Comparison of ENCODE assay signal across 19 cellular contexts in genomic region chr2:131543385-131543891, GRCh38. TPM values are rescaled to one million over a fixed set of nuclear protein-coding genes. Genes with fewer than 3 reads are reported as not detected.
A peak's percentile ranks its signal among the peaks of the same experiment; 100 is the strongest.
DNase-seq lines count a peak whose midpoint lies in the region; ATAC-seq, FAIRE-seq and TF ChIP-seq lines count a peak whose summit lies in the region.
"Had no signal": no experiment of that assay in that cellular context is flagged by ENCODE, and none has a peak within 500 bp of the region (broad histone marks: within the 10 kb centered on the region; RNA-seq: fewer than 3 reads in every experiment).

No MANE protein-coding gene starts in this region.

- H3K4me2 ChIP-seq in K562 (ENCODE audit: insufficient read depth, low read length) (peak overlapping the region; percentile 32; the same call in 1 of the 2 replicates), neural progenitor cell (no peak overlapping the region), OCI-LY7 (ENCODE audit: low read length) (no peak overlapping the region)
- H3K4me2 ChIP-seq: A549 had no signal

- no peak for TF ChIP-seq EP300 in K562 (IDR thresholded peaks at IDR 0.05; ENCODE audit: low read length)

- peak overlapping the region; percentile 42 for H3K27ac Mint-ChIP-seq in neural progenitor cell
- H3K27ac Mint-ChIP-seq: CD4-positive, alpha-beta memory T cell had no signal

- TF ChIP-seq RAD21 in K562 (CRISPR knock-in tag; conservative IDR thresholded peaks at IDR 0.05 in 1 of 2, IDR thresholded peaks at IDR 0.05 in 1 of 2): no peak

- intact Hi-C loops in K562 (cut with micrococcal nuclease): no loop called here
- intact Hi-C loops in OCI-LY7 (cut with micrococcal nuclease; ENCODE audit: unreplicated experiment): no loop called here

- no peak overlapping the region for H3K4me3 Mint-ChIP-seq in neural progenitor cell
- H3K4me3 Mint-ChIP-seq: CD4-positive, alpha-beta memory T cell had no signal

- H3K9me2 ChIP-seq in OCI-LY7 (ENCODE audit: insufficient read depth, low read length): no peaks in the 10 kb centered on the region

- no peaks in the 10 kb centered on the region for H3K36me3 Mint-ChIP-seq in neural progenitor cell
- H3K36me3 Mint-ChIP-seq: CD4-positive, alpha-beta memory T cell had no signal

- in situ Hi-C loops in K562 (cut with MboI): no loop called here

- H3K4me3 ChIP-seq in K562 (peak overlapping the region; percentile 44), neural progenitor cell (no peak overlapping the region), OCI-LY7 (ENCODE audit: low read depth, low read length, poor library complexity, severe bottlenecking) (no peak overlapping the region)
- H3K4me3 ChIP-seq: A549, GM23248 had no signal

- H3K4me1 Mint-ChIP-seq in neural progenitor cell: no peaks in the 10 kb centered on the region
- H3K4me1 Mint-ChIP-seq: CD4-positive, alpha-beta memory T cell had no signal

- H3K36me3 ChIP-seq in K562 (ENCODE audit: control insufficient read depth, insufficient read depth, low read length) (no peaks in the 10 kb centered on the region), neural progenitor cell (no peaks in the 10 kb centered on the region), OCI-LY7 (ENCODE audit: insufficient read depth, low read length) (no peaks in the 10 kb centered on the region)
- H3K36me3 ChIP-seq: BE2C had no signal

- no peaks in the 10 kb centered on the region for H3K9me1 ChIP-seq in K562 (ENCODE audit: control insufficient read depth, insufficient read depth, low read length)

- no peak for TF ChIP-seq CTCF in K562 (IDR thresholded peaks at IDR 0.05 in 2 of 3, conservative IDR thresholded peaks at IDR 0.05 in 1 of 3; ENCODE audit: insufficient read depth in 2 of 3, low read depth in 1 of 3, low read length in 3 of 3)
- no peak for TF ChIP-seq CTCF in neural progenitor cell (IDR thresholded peaks at IDR 0.05)
- TF ChIP-seq CTCF in OCI-LY7 (conservative IDR thresholded peaks at IDR 0.05; ENCODE audit: low read length): no peak

- peak overlapping the region in 1 of 2 experiments; percentile 50; a peak in 3 of 4 replicates for H3K9ac ChIP-seq in K562 (ENCODE audit: insufficient read depth in 1 of 2, low read depth in 2 of 2, low read length in 2 of 2)
- no peak overlapping the region for H3K9ac ChIP-seq in neural progenitor cell
- H3K9ac ChIP-seq: GM23248 had no signal

- H3K27me3 Mint-ChIP-seq in neural progenitor cell (ENCODE audit: insufficient read depth, low read depth): no peaks in the 10 kb centered on the region

- peak overlapping the region; percentile 38; the same call in 1 of the 2 replicates for H2AFZ ChIP-seq in K562 (ENCODE audit: low read depth, low read length)
- no peak overlapping the region for H2AFZ ChIP-seq in neural progenitor cell (replicated peaks)
- no peak overlapping the region for H2AFZ ChIP-seq in OCI-LY7 (ENCODE audit: low read length)
- H2AFZ ChIP-seq: GM23248 had no signal

- peak; percentile 80 for ATAC-seq in K562
- ATAC-seq in GM18873 (IDR thresholded peaks at IDR 0.05; ENCODE audit: low FRiP score, unreplicated experiment): no peak

- no peak for FAIRE-seq in K562 (lab: Jason Lieb, UNC)
- FAIRE-seq: A549, G401.6, GM12891 had no signal

- TF ChIP-seq POLR2A in K562 (conservative IDR thresholded peaks at IDR 0.05): peak; percentile 67

- H3K4me1 ChIP-seq in K562 (replicated peaks in 1 of 2; ENCODE audit: control insufficient read depth in 2 of 2, insufficient read depth in 2 of 2, low read length in 2 of 2) (peaks cover 0 to 13% of the 10 kb centered on the region in 2 experiments; a peak in 2 of 5 replicates), neural progenitor cell (no peaks in the 10 kb centered on the region), OCI-LY7 (ENCODE audit: insufficient read depth, low read length, poor library complexity, severe bottlenecking) (no peaks in the 10 kb centered on the region)
- H3K4me1 ChIP-seq: A549, BE2C had no signal

- H3K27me3 ChIP-seq in K562 (ENCODE audit: control insufficient read depth in 2 of 2, insufficient read depth in 2 of 2, low read length in 2 of 2): peaks cover 0 to 6% of the 10 kb centered on the region in 2 experiments; a peak in 3 of 5 replicates
- no peaks in the 10 kb centered on the region for H3K27me3 ChIP-seq in neural progenitor cell
- H3K27me3 ChIP-seq: BE2C had no signal

- CTCF ChIA-PET in K562 (lab: Yijun Ruan, JAX; ENCODE audit: low intra/inter-chr PET ratio) (no interaction called here), OCI-LY7 (lab: Charles Lee; ENCODE audit: unreplicated experiment) (no interaction called here)

- H3K79me2 ChIP-seq in K562 (ENCODE audit: control insufficient read depth, insufficient read depth, low read length): peaks cover 3% of the 10 kb centered on the region; the same call in 1 of the 3 replicates
- H3K79me2 ChIP-seq in neural progenitor cell (ENCODE audit: low read depth): no peaks in the 10 kb centered on the region
- no peaks in the 10 kb centered on the region for H3K79me2 ChIP-seq in OCI-LY7 (ENCODE audit: insufficient read depth, low read depth, low read length)

- peaks cover 2% of the 10 kb centered on the region for H3K9me3 Mint-ChIP-seq in neural progenitor cell

- peak; percentile 72 for DNase-seq in H4 (ENCODE audit: low spot score)
- peak; percentile 93 for DNase-seq in HT1080 (ENCODE audit: low read depth)
- DNase-seq in K562 (ENCODE audit: extremely low read depth in 1 of 4, low spot score in 3 of 4): peak in 3 of 4 experiments; percentile 8 to 57 (median 29)
- DNase-seq in neural progenitor cell (ENCODE audit: low spot score): no peak
- DNase-seq in OCI-LY7 (ENCODE audit: low spot score): no peak
- no peak for DNase-seq in T1000 (lab: John Stamatoyannopoulos, UW)
- DNase-seq in stimulated activated CD4-positive, alpha-beta T cell treated with anti-CD3 and anti-CD28 coated beads, Interleukin-2, amount 100 ng/mL, for 24 hours: no peak
- DNase-seq: BE2C; CD4-positive, alpha-beta memory T cell; DMS153; DMS79 treated with DMSO at 0.1 percent for 48 hours; EL; GM23248; H7 had no signal

- H3K9me3 ChIP-seq in K562 (replicated peaks; ENCODE audit: control insufficient read depth, insufficient read depth, low read depth, low read length) (no peaks in the 10 kb centered on the region), neural progenitor cell (ENCODE audit: low read depth) (no peaks in the 10 kb centered on the region), OCI-LY7 (ENCODE audit: low read length) (no peaks in the 10 kb centered on the region)
- H3K9me3 ChIP-seq: A549, BE2C had no signal

- H4K20me1 ChIP-seq in K562 (replicated peaks; ENCODE audit: control insufficient read depth, insufficient read depth, low read length) (no peaks in the 10 kb centered on the region), neural progenitor cell (ENCODE audit: low read depth) (no peaks in the 10 kb centered on the region), OCI-LY7 (ENCODE audit: insufficient read depth, low read length) (no peaks in the 10 kb centered on the region)

- H3K27ac ChIP-seq in K562 (ENCODE audit: extremely low read depth, low read depth, low read length) (peak overlapping the region; percentile 56; the same call in 1 of the 3 replicates), neural progenitor cell (no peak overlapping the region), OCI-LY7 (ENCODE audit: low read depth, low read length, poor library complexity, severe bottlenecking) (no peak overlapping the region)
- H3K27ac ChIP-seq: A549, C4-2B, GM23248 had no signal

- POLR2A ChIA-PET in K562 (lab: Yijun Ruan, JAX): no interaction called here
- POLR2A ChIA-PET in OCI-LY7 (lab: Charles Lee): no interaction called here

- H3F3A ChIP-seq in neural progenitor cell (ENCODE audit: low read depth): no peaks in the 10 kb centered on the region

- BruUV-seq in K562 (replicated peaks; lab: Mats Ljungman, UMichigan): no TSS peak
- BruUV-seq in OCI-LY7 (replicated peaks; lab: Mats Ljungman, UMichigan): no TSS peak

- WGBS in K562 (ENCODE audit: insufficient coverage, low coverage, missing lambda C conversion rate): 30% methylated on average over 22 of the region's 22 CpGs

RNA-seq across cellular contexts. Expression of gene CCDC74A, which starts 15.8 kb away (rescaled TPM):
- 25.7 and 30.0 TPM in 2 replicates for total RNA-seq in H4 (2014; rRNA removed; shearing (Covaris generic))
- total RNA-seq in HT1080 (2014; rRNA removed; shearing (Covaris generic)): 0.27 TPM in 1 of 2 replicates, not detected in the other
- polyA plus RNA-seq in HT1080 (2015; cell fraction: cytosol; rRNA removed): 2.4 and 2.9 TPM in 2 replicates
- 3.6 and 4.8 TPM in 2 replicates for polyA plus RNA-seq in HT1080 (2015; cell fraction: nucleus; rRNA removed)
- total RNA-seq in K562 (2011; cell fraction: chromatin; rRNA removed; ENCODE audit: low replicate concordance): 34.1 and 111 TPM in 2 replicates
- total RNA-seq in K562 (2011; cell fraction: nucleolus; rRNA removed): 65.5 and 86.6 TPM in 2 replicates
- total RNA-seq in K562 (2011; cell fraction: nucleoplasm; rRNA removed): 51.4 and 61.8 TPM in 2 replicates
- total RNA-seq in K562 (2014; rRNA removed): 19.5 and 28.0 TPM in 2 replicates
- 3.7 and 4.3 TPM in 2 replicates for total RNA-seq in K562 (2014; rRNA removed; fragmentation: Illumina TruSeq; extraction: Trizol)
- 9.5 and 9.6 TPM in 2 replicates for total RNA-seq in K562 (2015; rRNA removed; fragmentation: Illumina TruSeq; extraction: Trizol)
- total RNA-seq in K562 (2021): 12.5 and 13.1 TPM in 2 replicates
- polyA plus RNA-seq in K562 (2011; rRNA removed): 22.1 and 29.0 TPM in 2 replicates
- 19.9 and 23.2 TPM in 2 replicates for polyA plus RNA-seq in K562 (2011; cell fraction: cytosol; rRNA removed)
- 128 and 170 TPM in 2 replicates for polyA plus RNA-seq in K562 (2011; cell fraction: nucleus; rRNA removed)
- polyA plus RNA-seq in K562 (2012): 11.6 and 20.5 TPM in 2 replicates
- 8.8 and 11.0 TPM in 2 replicates for polyA plus RNA-seq in K562 (2014; fragmentation: Illumina TruSeq; extraction: Trizol)
- 1 to 10 TPM; 1.1 to 1.3 TPM for polyA plus RNA-seq in K562 (2014; fragmentation: Nextera tagmentation; extraction: Ambion mirVana)
- 25.1 and 38.1 TPM in 2 replicates for polyA plus RNA-seq in K562 (2014; rRNA removed)
- polyA minus RNA-seq in K562 (2011; rRNA and poly(A)+ RNA removed): 4.6 and 4.9 TPM in 2 replicates
- polyA minus RNA-seq in K562 (2011; cell fraction: cytosol; rRNA and poly(A)+ RNA removed): 5.3 and 10.2 TPM in 2 replicates
- 20.9 and 21.0 TPM in 2 replicates for polyA minus RNA-seq in K562 (2011; cell fraction: nucleus; rRNA and poly(A)+ RNA removed)
- total RNA-seq in neural progenitor cell (ENCODE audit: low replicate concordance): 25.6 and 64.7 TPM in 2 replicates
- 57.4 and 60.7 TPM in 2 replicates for total RNA-seq in OCI-LY7 (2014; rRNA removed; shearing (Covaris generic))
- 27.1 and 40.2 TPM in 2 replicates for total RNA-seq in OCI-LY7 (2022)

RNA-seq across cellular contexts. Expression of gene MZT2A, which starts 51.2 kb away (rescaled TPM):
- total RNA-seq in H4 (2014; rRNA removed; shearing (Covaris generic)): 99.3 and 154 TPM in 2 replicates
- total RNA-seq in HT1080 (2014; rRNA removed; shearing (Covaris generic)): 135 and 175 TPM in 2 replicates
- 86.7 and 108 TPM in 2 replicates for polyA plus RNA-seq in HT1080 (2015; cell fraction: cytosol; rRNA removed)
- polyA plus RNA-seq in HT1080 (2015; cell fraction: nucleus; rRNA removed): 27.1 and 28.0 TPM in 2 replicates
- total RNA-seq in K562 (2011; cell fraction: chromatin; rRNA removed; ENCODE audit: low replicate concordance): 25.8 and 78.6 TPM in 2 replicates
- total RNA-seq in K562 (2011; cell fraction: nucleolus; rRNA removed): 83.4 and 85.7 TPM in 2 replicates
- 47.7 and 51.6 TPM in 2 replicates for total RNA-seq in K562 (2011; cell fraction: nucleoplasm; rRNA removed)
- total RNA-seq in K562 (2014; rRNA removed) (355 and 449 TPM in 2 replicates), K562 (2014; rRNA removed; fragmentation: Illumina TruSeq; extraction: Trizol) (14.0 and 16.2 TPM in 2 replicates), K562 (2015; rRNA removed; fragmentation: Illumina TruSeq; extraction: Trizol) (101 and 116 TPM in 2 replicates), K562 (2021) (261 and 263 TPM in 2 replicates), neural progenitor cell (ENCODE audit: low replicate concordance) (45.0 and 119 TPM in 2 replicates), OCI-LY7 (2022) (305 and 332 TPM in 2 replicates)
- polyA plus RNA-seq in K562 (2011; rRNA removed) (124 and 159 TPM in 2 replicates), K562 (2014; fragmentation: Illumina TruSeq; extraction: Trizol) (12.3 and 61.7 TPM in 2 replicates), K562 (2014; fragmentation: Nextera tagmentation; extraction: Ambion mirVana) (10 to 100 TPM in 1 of 2 experiments, 1 to 10 TPM in 1; 5.8 to 10.8 TPM), K562 (2014; rRNA removed) (313 and 341 TPM in 2 replicates)
- 129 and 471 TPM in 2 replicates for polyA plus RNA-seq in K562 (2011; cell fraction: cytosol; rRNA removed)
- polyA plus RNA-seq in K562 (2011; cell fraction: nucleus; rRNA removed): 79.8 and 83.1 TPM in 2 replicates
- 211 and 226 TPM in 2 replicates for polyA plus RNA-seq in K562 (2012)
- 11.0 and 12.8 TPM in 2 replicates for polyA minus RNA-seq in K562 (2011; rRNA and poly(A)+ RNA removed)
- 40.8 and 54.0 TPM in 2 replicates for polyA minus RNA-seq in K562 (2011; cell fraction: cytosol; rRNA and poly(A)+ RNA removed)
- polyA minus RNA-seq in K562 (2011; cell fraction: nucleus; rRNA and poly(A)+ RNA removed): 29.5 and 33.0 TPM in 2 replicates
- total RNA-seq in OCI-LY7 (2014; rRNA removed; shearing (Covaris generic)): 398 and 443 TPM in 2 replicates

Comparison
In these comparisons a context has a peak if more than half of its experiments do, and no peak if none do; other contexts are left out.
1. DNase-seq: peak in H4 (single experiment), HT1080 (single experiment) and K562 (3 of 4); none in neural progenitor cell (single experiment), OCI-LY7 (single experiment), T1000 (single experiment) and stimulated activated CD4-positive, alpha-beta T cell treated with anti-CD3 and anti-CD28 coated beads, Interleukin-2, amount 100 ng/mL, for 24 hours (0 of 2).